ENCODE assay signal across 8 cellular contexts in the genomic region with DNA sequence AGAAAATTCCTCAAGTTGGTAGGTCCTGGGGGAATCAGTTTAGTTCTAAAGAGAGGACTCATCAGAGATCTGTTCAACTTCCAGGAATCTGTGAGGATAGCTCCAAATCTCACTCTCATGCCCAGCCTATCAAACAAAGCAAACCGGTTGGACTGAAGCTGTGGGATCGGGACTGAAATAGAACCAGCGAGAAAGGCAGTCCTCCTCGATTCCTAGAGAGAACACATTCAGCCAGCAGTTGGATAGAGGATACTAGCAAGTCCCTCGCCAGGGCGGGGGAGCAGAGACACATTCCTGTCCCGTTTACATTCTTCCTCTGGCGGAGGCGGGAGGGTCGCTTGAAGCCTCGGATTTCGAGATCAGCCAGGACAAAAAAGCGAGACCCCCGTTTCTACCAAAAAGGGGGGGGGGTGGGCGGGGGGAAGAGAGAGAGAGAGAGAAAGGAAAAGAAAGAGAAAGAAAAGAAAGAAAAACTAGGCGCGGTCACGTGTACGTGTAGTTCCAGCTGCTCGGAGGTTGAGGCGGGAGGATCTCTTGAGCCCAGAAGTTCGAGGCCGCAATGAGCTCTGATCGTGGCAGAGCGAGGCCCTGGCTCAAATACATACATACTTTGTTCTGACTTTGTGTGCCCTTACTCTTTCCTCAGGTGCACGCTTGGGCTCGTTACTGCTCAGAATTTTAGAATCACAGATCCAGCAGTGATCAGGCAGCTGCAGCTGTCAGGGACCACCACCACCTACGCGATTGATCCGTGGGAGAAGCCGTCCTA. TPM values are rescaled to one million over a fixed set of nuclear protein-coding genes. Genes with fewer than 3 reads are reported as not detected.
DNase-seq lines count a peak whose midpoint lies in the region; ATAC-seq, FAIRE-seq and TF ChIP-seq lines count a peak whose summit lies in the region.

No MANE protein-coding gene starts in this region.

- peak; percentile 6 for FAIRE-seq in D721Med (lab: Jason Lieb, UNC)

- H3K36me3 ChIP-seq in MG63, result no peaks in the 10 kb centered on the region

- H3K27me3 ChIP-seq in MG63, result no peaks in the 10 kb centered on the region

- ATAC-seq in HG03025 (IDR thresholded peaks at IDR 0.05; ENCODE audit: low FRiP score, unreplicated experiment), result no peak

- H3K9me3 ChIP-seq in MG63, result no peaks in the 10 kb centered on the region

- DNase-seq in D721Med (ENCODE audit: insufficient read length, low spot score) (peak; percentile 82), MG63 (peak; percentile 88), SHP77 (lab: John Stamatoyannopoulos, UW) (peak; percentile 93 to 95), inferior parietal cortex (ENCODE audit: extremely low spot score) (peak; percentile 79), skeletal muscle cell (ENCODE audit: low read depth) (peak; percentile 96), GM19240 (ENCODE audit: insufficient read length, low spot score) (no peak)

- TF ChIP-seq CTCF in D721Med (IDR thresholded peaks at IDR 0.05; ENCODE audit: insufficient read depth, missing control alignments), result no peak

- H3K4me3 ChIP-seq in MG63 (peak overlapping the region; percentile 51), skeletal muscle cell (ENCODE audit: low read depth, low read length) (peak overlapping the region; percentile 56)

- H3K27ac ChIP-seq in cingulate gyrus (ENCODE audit: low read depth, low read length), result peak overlapping the region; percentile 15

RNA-seq across cellular contexts. Expression of gene ZNF311, which starts 19.5 kb away (rescaled TPM):
- total RNA-seq in MG63 (2014; rRNA removed; shearing (Covaris generic); ENCODE audit: low replicate concordance), result 1.4 TPM in 2 replicates

RNA-seq across cellular contexts. Expression of gene OR2W1, which starts 59.4 kb away (rescaled TPM):
- not detected in 2 replicates for total RNA-seq in MG63 (2014; rRNA removed; shearing (Covaris generic); ENCODE audit: low replicate concordance)
